1 cellular context compared by ENCODE assay signal in genomic region chr19:11435057-11435832, GRCh38.
TF ChIP-seq lines count a peak whose summit lies in the region.

TSS of gene ODAD3 (minus strand) at chr19:11435121. CDS start at chr19:11435016, 105 bp downstream.
TSS of gene PRKCSH (plus strand) at chr19:11435635. CDS start at chr19:11436118, 483 bp downstream.

TF ChIP-seq in WTC11, 78 proteins besides CTCF, POLR2A, EP300 and RAD21 (continued from another document and continues in another):
- TF ChIP-seq FOXP4 (CRISPR knock-in tag; IDR thresholded peaks at IDR 0.05) (no peak), MLX (CRISPR knock-in tag; IDR thresholded peaks at IDR 0.05) (no peak), SMAD4 (CRISPR knock-in tag; IDR thresholded peaks at IDR 0.05) (no peak), ZNF425 (CRISPR knock-in tag; conservative IDR thresholded peaks at IDR 0.05) (no peak), JAZF1 (CRISPR knock-in tag; IDR thresholded peaks at IDR 0.05) (no peak), MYBL2 (CRISPR knock-in tag; IDR thresholded peaks at IDR 0.05) (no peak), JUN (CRISPR knock-in tag; IDR thresholded peaks at IDR 0.05) (no peak), PRDM15 (CRISPR knock-in tag; IDR thresholded peaks at IDR 0.05) (no peak), EMX1 (CRISPR knock-in tag; IDR thresholded peaks at IDR 0.05) (no peak), NR2C2 (CRISPR knock-in tag; IDR thresholded peaks at IDR 0.05) (no peak), ZNF121 (CRISPR knock-in tag; IDR thresholded peaks at IDR 0.05) (no peak), TP53 (CRISPR knock-in tag; IDR thresholded peaks at IDR 0.05) (no peak), CREB1 (CRISPR knock-in tag; IDR thresholded peaks at IDR 0.05) (no peak; the same call in 1 of the 2 replicates), MAX (CRISPR knock-in tag; IDR thresholded peaks at IDR 0.05) (no peak; the same call in 1 of the 2 replicates), E2F4 (CRISPR knock-in tag; IDR thresholded peaks at IDR 0.05; ENCODE audit: borderline replicate concordance, low read depth) (no peak; the same call in 1 of the 2 replicates), HMGA2 (CRISPR knock-in tag; IDR thresholded peaks at IDR 0.05) (no peak), ZNF281 (CRISPR knock-in tag; IDR thresholded peaks at IDR 0.05) (peak; percentile 64), ZNF416 (CRISPR knock-in tag; IDR thresholded peaks at IDR 0.05) (no peak), USF1 (CRISPR knock-in tag; IDR thresholded peaks at IDR 0.05) (peak; percentile 96), KAT7 (CRISPR knock-in tag; IDR thresholded peaks at IDR 0.05; ENCODE audit: borderline replicate concordance) (no peak), ATF3 (CRISPR knock-in tag; conservative IDR thresholded peaks at IDR 0.05) (no peak), ZNF671 (CRISPR knock-in tag; IDR thresholded peaks at IDR 0.05) (no peak), ZNF138 (CRISPR knock-in tag; conservative IDR thresholded peaks at IDR 0.05) (no peak), ZNF317 (CRISPR knock-in tag; IDR thresholded peaks at IDR 0.05; ENCODE audit: borderline replicate concordance, low read depth) (no peak), GABPB1 (CRISPR knock-in tag; IDR thresholded peaks at IDR 0.05) (peak; percentile 80), ELF4 (CRISPR knock-in tag; IDR thresholded peaks at IDR 0.05; ENCODE audit: low read depth) (no peak), IRF2 (CRISPR knock-in tag; IDR thresholded peaks at IDR 0.05; ENCODE audit: borderline replicate concordance, low read depth) (no peak), SMAD3 (CRISPR knock-in tag; IDR thresholded peaks at IDR 0.05; ENCODE audit: borderline replicate concordance) (0 out of 2 replicates have a peak, but pooled peaks have one; percentile 24), RORB (CRISPR knock-in tag; IDR thresholded peaks at IDR 0.05) (no peak), NFYB (CRISPR knock-in tag; conservative IDR thresholded peaks at IDR 0.05; ENCODE audit: low read depth) (peak; percentile 82), ARID4B (CRISPR knock-in tag; IDR thresholded peaks at IDR 0.05; ENCODE audit: borderline replicate concordance) (no peak; the same call in 1 of the 2 replicates), AFF4 (CRISPR knock-in tag; IDR thresholded peaks at IDR 0.05; ENCODE audit: borderline replicate concordance) (no peak), CBFB (CRISPR knock-in tag; IDR thresholded peaks at IDR 0.05; ENCODE audit: low read depth) (no peak), ZNF423 (CRISPR knock-in tag; IDR thresholded peaks at IDR 0.05) (no peak), NFE2L1 (CRISPR knock-in tag; IDR thresholded peaks at IDR 0.05) (no peak; the same call in 1 of the 2 replicates)
